In the genomic region with DNA sequence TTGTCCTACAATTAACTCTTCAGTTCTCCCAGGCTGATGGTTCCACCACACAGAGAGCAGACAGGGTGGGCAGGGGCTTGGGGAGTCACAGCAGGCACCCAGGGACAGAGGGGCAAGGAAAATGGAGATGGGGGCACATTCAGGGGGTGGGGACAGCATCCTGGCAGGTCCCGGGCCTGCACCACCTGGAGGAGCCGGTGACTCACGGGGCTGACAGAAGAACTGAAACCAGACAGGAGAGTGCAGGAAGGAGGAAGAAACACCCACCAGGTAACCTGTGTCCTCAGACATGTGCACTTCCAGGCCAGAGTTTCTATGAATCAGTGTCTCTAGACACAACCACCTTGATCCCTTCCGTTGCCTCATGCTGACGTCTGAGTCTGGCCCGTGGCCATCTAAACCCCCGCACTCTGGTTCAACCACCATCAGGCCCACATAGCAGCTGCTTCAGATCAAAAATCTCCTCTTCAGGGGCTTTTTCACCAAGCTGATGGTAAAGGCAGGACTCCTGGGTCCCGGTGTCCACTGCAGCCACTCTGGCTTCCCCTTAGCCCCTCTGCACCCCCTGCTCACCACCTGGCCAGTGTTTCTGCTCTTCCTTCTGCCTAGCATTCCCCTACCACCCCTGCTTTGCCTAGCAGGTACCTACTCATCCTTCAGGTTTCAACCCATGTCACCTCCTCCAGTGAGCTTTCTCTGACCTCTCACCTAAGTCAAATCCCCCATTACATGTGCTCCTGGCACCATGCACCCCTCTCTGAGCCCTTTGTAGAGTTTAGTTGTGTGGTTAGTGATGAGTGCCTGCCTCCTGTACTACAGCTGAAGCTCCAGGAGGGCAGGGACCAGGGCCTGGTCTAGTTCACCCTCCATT, we compare ENCODE assay signal across 8 cellular contexts. TPM values are rescaled to one million over a fixed set of nuclear protein-coding genes. Genes with fewer than 3 reads are reported as not detected.
DNase-seq lines count a peak whose midpoint lies in the region; ATAC-seq and TF ChIP-seq lines count a peak whose summit lies in the region.

No MANE protein-coding gene starts in this region.

- peak; percentile 43 for ATAC-seq in GM18867 (IDR thresholded peaks at IDR 0.05; ENCODE audit: unreplicated experiment)
- peak; percentile 40 for ATAC-seq in HG02943 (IDR thresholded peaks at IDR 0.05; ENCODE audit: low read depth, unreplicated experiment)
- no peak for ATAC-seq in upper lobe of right lung

- H3K4me3 ChIP-seq in upper lobe of right lung, result no peak overlapping the region

- peaks cover 17% of the 10 kb centered on the region for H3K4me1 ChIP-seq in upper lobe of right lung

- H3K36me3 ChIP-seq in upper lobe of right lung, result no peaks in the 10 kb centered on the region

- DNase-seq in activated CD4-positive, alpha-beta T cell treated with anti-CD3 and anti-CD28 coated beads for 1 hour, result peak; percentile 38
- DNase-seq in germinal center (ENCODE audit: low spot score) (peak; percentile 85), upper lobe of right lung (no peak), NCI-H526 treated with DMSO at 0.1 percent for 48 hours (lab: John Stamatoyannopoulos, UW) (no peak), substantia nigra (lab: John Stamatoyannopoulos, UW) (no peak), NCI-H2081 (lab: John Stamatoyannopoulos, UW) (no peak)

- no peaks in the 10 kb centered on the region for H3K27me3 ChIP-seq in upper lobe of right lung

- no peaks in the 10 kb centered on the region for H3K9me3 ChIP-seq in upper lobe of right lung

- H3K27ac ChIP-seq in upper lobe of right lung, result peak overlapping the region; percentile 30
- no peak overlapping the region for H3K27ac ChIP-seq in substantia nigra (ENCODE audit: low read depth, low read length, poor library complexity, severe bottlenecking)

- TF ChIP-seq CTCF in upper lobe of right lung (IDR thresholded peaks at IDR 0.05), result no peak

- intact Hi-C loops in upper lobe of right lung (cut with DNase I), result loop anchor here (2.0 to 10.0 kb wide), 2 partner anchors 55 to 381 kb away; no protein-coding TSS in a partner anchor

RNA-seq across cellular contexts. Expression of a gene that starts 16.5 kb away (rescaled TPM):
- 1.1 TPM for total RNA-seq in upper lobe of right lung

RNA-seq across cellular contexts. Expression of a gene that starts 49.8 kb away (rescaled TPM):
- 5.4 TPM for total RNA-seq in upper lobe of right lung

Comparison
In these comparisons a context has a peak if more than half of its experiments do, and no peak if none do; other contexts are left out.
1. DNase-seq: peak in activated CD4-positive, alpha-beta T cell treated with anti-CD3 and anti-CD28 coated beads for 1 hour (single experiment) and germinal center (single experiment); none in upper lobe of right lung (single experiment), NCI-H526 treated with DMSO at 0.1 percent for 48 hours (single experiment), substantia nigra (0 of 49) and NCI-H2081 (0 of 2).